In genomic region chr3:29169456-29169855, GRCh38 we compare ENCODE assay signal across 21 cellular contexts.
"Had no signal": no experiment of that assay in that cellular context is flagged by ENCODE, and none has a peak within 500 bp of the region (broad histone marks: within the 10 kb centered on the region; RNA-seq: fewer than 3 reads in every experiment).

No MANE protein-coding gene starts in this region.

- H3K4me3 ChIP-seq: ascending aorta, K562, PC-9, SK-N-MC had no signal

- H3K4me2 ChIP-seq: PC-9 had no signal

- ATAC-seq: activated CD8-positive, alpha-beta memory T cell treated with anti-CD3 and anti-CD28 coated beads, Interleukin-2, amount 10 ng/mL, durations not matched to agents 7 days and 5 days; K562; WTC11 had no signal

- H3K4me1 ChIP-seq: ascending aorta had no signal

- DNase-seq: activated CD4-positive, alpha-beta T cell treated with anti-CD3 and anti-CD28 coated beads for 1 hour; activated CD4-positive, alpha-beta T cell treated with anti-CD3 and anti-CD28 coated beads, Interleukin-2, amount 10 ng/mL, durations not matched to agents 24 days and 14 days; activated CD4-positive, alpha-beta T cell treated with anti-CD3 and anti-CD28 coated beads, Interleukin-2, amount 50 U/mL, for 48 hours; activated CD8-positive, alpha-beta memory T cell treated with anti-CD3 and anti-CD28 coated beads, Interleukin-2, amount 10 ng/mL, durations not matched to agents 7 days and 5 days; activated effector memory CD4-positive, alpha-beta T cell treated with Interleukin-2 at 50 U/mL for 16 hours; activated naive CD4-positive, alpha-beta T cell; activated T-cell treated with anti-CD3 and anti-CD28 coated beads, Interleukin-2, amount 50 U/mL, for 24 hours; amniotic stem cell; Karpas-422; MM.1S; NCI-H146; NCI-H187 treated with DMSO at 0.1 percent for 48 hours; NCI-H2081 treated with DMSO at 0.1 percent for 48 hours; NCI-H510A treated with DMSO at 0.1 percent for 48 hours; NCI-H69; PC-9; SW 1271 had no signal

- H2AFZ ChIP-seq: PC-9 had no signal

- H3K27me3 ChIP-seq: ascending aorta had no signal

- H3K36me3 ChIP-seq: ascending aorta had no signal

- H3K9me3 ChIP-seq: ascending aorta had no signal

- H3K27ac ChIP-seq: ascending aorta, PC-9, SK-N-MC had no signal
